ENCODE assay signal across 1 cellular context in the genomic region with DNA sequence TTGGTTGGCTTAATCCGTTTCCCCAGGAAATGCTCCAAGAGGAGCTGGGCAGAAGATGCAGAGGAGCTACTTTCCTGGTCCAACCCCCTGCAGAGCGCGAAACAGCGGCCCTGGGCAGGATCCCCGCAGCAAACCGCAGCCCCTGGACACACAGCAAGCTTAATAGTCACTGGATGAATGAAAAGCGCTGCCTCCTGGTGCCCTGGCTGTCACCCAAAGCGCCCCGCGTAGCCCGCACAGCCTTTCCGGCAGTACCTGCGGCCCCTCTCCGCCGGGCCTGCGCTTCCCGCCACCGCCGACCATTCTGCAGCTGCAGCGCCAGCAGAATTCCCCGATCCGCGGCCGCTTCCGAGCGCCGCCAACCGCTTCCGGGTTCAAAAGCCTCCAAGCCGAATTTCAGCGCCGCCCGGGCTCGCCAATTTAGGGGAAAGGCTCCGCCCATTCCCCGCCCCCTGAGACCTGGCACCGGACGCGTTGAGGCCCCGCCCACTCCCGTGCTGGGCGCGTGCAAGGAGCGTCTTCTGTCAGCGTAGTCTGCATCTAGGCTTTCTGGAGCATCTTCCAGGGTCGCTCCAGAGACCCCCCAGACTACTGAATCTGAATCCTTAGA.
TF ChIP-seq lines count a peak whose summit lies in the region.

A gene (minus strand): TSS at position 370 of the 610 bp plus-strand sequence. CDS start 67 bp downstream, at position 303.

TF ChIP-seq in GM12878, 131 proteins besides CTCF, POLR2A, EP300 and RAD21 (continued from another document):
- TF ChIP-seq, protein P1, sequence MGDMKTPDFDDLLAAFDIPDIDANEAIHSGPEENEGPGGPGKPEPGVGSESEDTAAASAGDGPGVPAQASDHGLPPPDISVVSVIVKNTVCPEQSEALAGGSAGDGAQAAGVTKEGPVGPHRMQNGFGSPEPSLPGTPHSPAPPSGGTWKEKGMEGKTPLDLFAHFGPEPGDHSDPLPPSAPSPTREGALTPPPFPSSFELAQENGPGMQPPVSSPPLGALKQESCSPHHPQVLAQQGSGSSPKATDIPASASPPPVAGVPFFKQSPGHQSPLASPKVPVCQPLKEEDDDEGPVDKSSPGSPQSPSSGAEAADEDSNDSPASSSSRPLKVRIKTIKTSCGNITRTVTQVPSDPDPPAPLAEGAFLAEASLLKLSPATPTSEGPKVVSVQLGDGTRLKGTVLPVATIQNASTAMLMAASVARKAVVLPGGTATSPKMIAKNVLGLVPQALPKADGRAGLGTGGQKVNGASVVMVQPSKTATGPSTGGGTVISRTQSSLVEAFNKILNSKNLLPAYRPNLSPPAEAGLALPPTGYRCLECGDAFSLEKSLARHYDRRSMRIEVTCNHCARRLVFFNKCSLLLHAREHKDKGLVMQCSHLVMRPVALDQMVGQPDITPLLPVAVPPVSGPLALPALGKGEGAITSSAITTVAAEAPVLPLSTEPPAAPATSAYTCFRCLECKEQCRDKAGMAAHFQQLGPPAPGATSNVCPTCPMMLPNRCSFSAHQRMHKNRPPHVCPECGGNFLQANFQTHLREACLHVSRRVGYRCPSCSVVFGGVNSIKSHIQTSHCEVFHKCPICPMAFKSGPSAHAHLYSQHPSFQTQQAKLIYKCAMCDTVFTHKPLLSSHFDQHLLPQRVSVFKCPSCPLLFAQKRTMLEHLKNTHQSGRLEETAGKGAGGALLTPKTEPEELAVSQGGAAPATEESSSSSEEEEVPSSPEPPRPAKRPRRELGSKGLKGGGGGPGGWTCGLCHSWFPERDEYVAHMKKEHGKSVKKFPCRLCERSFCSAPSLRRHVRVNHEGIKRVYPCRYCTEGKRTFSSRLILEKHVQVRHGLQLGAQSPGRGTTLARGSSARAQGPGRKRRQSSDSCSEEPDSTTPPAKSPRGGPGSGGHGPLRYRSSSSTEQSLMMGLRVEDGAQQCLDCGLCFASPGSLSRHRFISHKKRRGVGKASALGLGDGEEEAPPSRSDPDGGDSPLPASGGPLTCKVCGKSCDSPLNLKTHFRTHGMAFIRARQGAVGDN (IDR thresholded peaks at IDR 0.05), result no peak
- TF ChIP-seq, protein P2, sequence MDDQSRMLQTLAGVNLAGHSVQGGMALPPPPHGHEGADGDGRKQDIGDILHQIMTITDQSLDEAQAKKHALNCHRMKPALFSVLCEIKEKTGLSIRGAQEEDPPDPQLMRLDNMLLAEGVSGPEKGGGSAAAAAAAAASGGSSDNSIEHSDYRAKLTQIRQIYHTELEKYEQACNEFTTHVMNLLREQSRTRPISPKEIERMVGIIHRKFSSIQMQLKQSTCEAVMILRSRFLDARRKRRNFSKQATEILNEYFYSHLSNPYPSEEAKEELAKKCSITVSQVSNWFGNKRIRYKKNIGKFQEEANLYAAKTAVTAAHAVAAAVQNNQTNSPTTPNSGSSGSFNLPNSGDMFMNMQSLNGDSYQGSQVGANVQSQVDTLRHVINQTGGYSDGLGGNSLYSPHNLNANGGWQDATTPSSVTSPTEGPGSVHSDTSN (IDR thresholded peaks at IDR 0.05; ENCODE audit: insufficient replicate concordance, low read depth, low read length), result no peak
- TF ChIP-seq BRCA1 (IDR thresholded peaks at IDR 0.05; ENCODE audit: low read depth, low read length) (no peak), SP1 (IDR thresholded peaks at IDR 0.05; ENCODE audit: low read depth, low read length) (peak; percentile 46), TARDBP (IDR thresholded peaks at IDR 0.05; ENCODE audit: borderline replicate concordance) (no peak), IKZF1 (conservative IDR thresholded peaks at IDR 0.05) (peak; percentile 93), POLR2AphosphoS2 (IDR thresholded peaks at IDR 0.05; ENCODE audit: low read depth, low read length) (no peak), ETV6 (conservative IDR thresholded peaks at IDR 0.05 in 1 of 2, IDR thresholded peaks at IDR 0.05 in 1 of 2; ENCODE audit: borderline replicate concordance in 1 of 2, low read depth in 1 of 2) (peak in 1 of 2 experiments; percentile 70; a peak in 2 of 4 replicates), SREBF2 (IDR thresholded peaks at IDR 0.05; ENCODE audit: low read length) (no peak), BHLHE40 (IDR thresholded peaks at IDR 0.05; ENCODE audit: borderline replicate concordance in 1 of 2, low read depth in 2 of 2, low read length in 1 of 2) (peak; percentile 99 to 100), HDGF (IDR thresholded peaks at IDR 0.05) (no peak)
